1 cellular context compared by ENCODE assay signal in the genomic region with DNA sequence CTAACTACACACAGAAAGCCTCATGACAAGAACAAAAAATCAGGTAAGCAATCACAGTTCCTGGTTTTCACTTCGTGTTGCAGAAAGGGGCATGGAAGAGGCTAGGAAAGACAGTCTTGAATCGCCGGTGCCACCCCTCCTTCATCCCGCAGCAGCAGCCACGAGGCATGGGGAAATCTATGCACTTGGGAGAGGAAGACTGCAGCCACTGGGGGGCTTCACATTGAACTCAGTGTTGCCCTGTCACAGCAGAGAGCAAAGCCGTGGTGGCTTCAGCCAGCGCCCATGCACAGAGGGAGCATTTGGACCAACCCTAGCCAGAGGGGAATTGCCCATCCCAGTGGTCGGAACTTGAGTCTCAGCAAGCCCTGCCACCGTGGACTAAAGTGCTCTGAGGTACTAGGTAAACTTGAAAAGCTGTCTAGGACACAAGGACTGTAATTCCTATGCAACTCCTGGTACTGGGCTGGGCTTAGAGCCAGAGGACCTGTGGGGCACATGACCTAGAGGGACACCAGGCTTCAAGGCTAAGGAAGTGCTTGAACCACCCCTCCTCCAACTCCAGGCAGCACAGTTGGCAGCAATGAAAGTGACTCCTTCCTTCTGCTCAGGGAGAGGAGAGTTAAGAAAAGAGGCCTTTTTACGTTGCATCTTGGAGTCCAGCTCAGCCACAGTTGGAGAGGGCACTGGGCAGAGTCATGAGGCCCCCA.
TF ChIP-seq lines count a peak whose summit lies in the region.

No MANE protein-coding gene starts in this region.

TF ChIP-seq in H1, 55 proteins besides CTCF, POLR2A, EP300 and RAD21:
- TF ChIP-seq BCL11A (IDR thresholded peaks at IDR 0.05; ENCODE audit: low read depth in 2 of 2, low read length in 2 of 2), result no peak
- TF ChIP-seq SAP30 (IDR thresholded peaks at IDR 0.05; ENCODE audit: insufficient read depth, insufficient replicate concordance, low read length), result no peak
- TF ChIP-seq PHF8 (conservative IDR thresholded peaks at IDR 0.05; ENCODE audit: low read depth, low read length), result no peak
- no peak for TF ChIP-seq KDM1A (IDR thresholded peaks at IDR 0.05; ENCODE audit: borderline replicate concordance, low read length)
- TF ChIP-seq CHD2 (IDR thresholded peaks at IDR 0.05; ENCODE audit: low read length), result no peak
- TF ChIP-seq ASH2L (IDR thresholded peaks at IDR 0.05; ENCODE audit: low read length), result no peak
- TF ChIP-seq NANOG (IDR thresholded peaks at IDR 0.05; ENCODE audit: insufficient read depth, low read depth, low read length, poor library complexity, severe bottlenecking), result no peak
- TF ChIP-seq, protein P1, sequence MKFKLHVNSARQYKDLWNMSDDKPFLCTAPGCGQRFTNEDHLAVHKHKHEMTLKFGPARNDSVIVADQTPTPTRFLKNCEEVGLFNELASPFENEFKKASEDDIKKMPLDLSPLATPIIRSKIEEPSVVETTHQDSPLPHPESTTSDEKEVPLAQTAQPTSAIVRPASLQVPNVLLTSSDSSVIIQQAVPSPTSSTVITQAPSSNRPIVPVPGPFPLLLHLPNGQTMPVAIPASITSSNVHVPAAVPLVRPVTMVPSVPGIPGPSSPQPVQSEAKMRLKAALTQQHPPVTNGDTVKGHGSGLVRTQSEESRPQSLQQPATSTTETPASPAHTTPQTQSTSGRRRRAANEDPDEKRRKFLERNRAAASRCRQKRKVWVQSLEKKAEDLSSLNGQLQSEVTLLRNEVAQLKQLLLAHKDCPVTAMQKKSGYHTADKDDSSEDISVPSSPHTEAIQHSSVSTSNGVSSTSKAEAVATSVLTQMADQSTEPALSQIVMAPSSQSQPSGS (IDR thresholded peaks at IDR 0.05; ENCODE audit: low read length), result no peak
- no peak for TF ChIP-seq BRCA1 (IDR thresholded peaks at IDR 0.05; ENCODE audit: low read depth, low read length)
- TF ChIP-seq CTBP2 (IDR thresholded peaks at IDR 0.05; ENCODE audit: borderline replicate concordance, insufficient read depth, insufficient read length, low read length), result no peak
- TF ChIP-seq KDM4A (IDR thresholded peaks at IDR 0.05; ENCODE audit: low read depth, low read length, severe bottlenecking), result no peak
- TF ChIP-seq SP4 (IDR thresholded peaks at IDR 0.05; ENCODE audit: low read length), result no peak
- TF ChIP-seq CBX8 (IDR thresholded peaks at IDR 0.05; ENCODE audit: borderline replicate concordance, low read depth, low read length), result no peak
- TF ChIP-seq CREB1 (IDR thresholded peaks at IDR 0.05), result no peak
- TF ChIP-seq YY1 (IDR thresholded peaks at IDR 0.05; ENCODE audit: low read depth, low read length), result no peak
- no peak for TF ChIP-seq ZNF274 (IDR thresholded peaks at IDR 0.05; ENCODE audit: borderline replicate concordance, extremely low read depth, low read length)
- TF ChIP-seq SIN3A (conservative IDR thresholded peaks at IDR 0.05 in 1 of 2, IDR thresholded peaks at IDR 0.05 in 1 of 2; ENCODE audit: low read depth in 1 of 2, low read length in 2 of 2), result no peak
- no peak for TF ChIP-seq SRF (IDR thresholded peaks at IDR 0.05; ENCODE audit: low read depth, low read length)
- no peak for TF ChIP-seq SIX5 (IDR thresholded peaks at IDR 0.05; ENCODE audit: low read depth, low read length)
- TF ChIP-seq JUN (IDR thresholded peaks at IDR 0.05; ENCODE audit: low read depth, low read length), result no peak
